In genomic region chr3:194874783-194875182, GRCh38 we compare ENCODE assay signal across 27 cellular contexts.
A peak's percentile ranks its signal among the peaks of the same experiment; 100 is the strongest.
DNase-seq lines count a peak whose midpoint lies in the region; ATAC-seq and TF ChIP-seq lines count a peak whose summit lies in the region.
"Had no signal": no experiment of that assay in that cellular context is flagged by ENCODE, and none has a peak within 500 bp of the region (broad histone marks: within the 10 kb centered on the region; RNA-seq: fewer than 3 reads in every experiment).

No MANE protein-coding gene starts in this region.

- no peak overlapping the region for H3K27ac ChIP-seq in right atrium auricular region
- no peak overlapping the region for H3K27ac ChIP-seq in right cardiac atrium (ENCODE audit: low read length)
- H3K27ac ChIP-seq in vagina: no peak overlapping the region
- H3K27ac ChIP-seq: A549, SJCRH30 had no signal

- DNase-seq in right atrium auricular region (ENCODE audit: low spot score) (peak; percentile 34), right cardiac atrium (no peak), mesenteric fat pad (ENCODE audit: low spot score) (peak; percentile 37), vagina (ENCODE audit: extremely low spot score in 2 of 2) (peak; percentile 43 to 69), G401 (ENCODE audit: low spot score) (no peak)
- DNase-seq in effector CD8-positive, alpha-beta T cell (lab: John Stamatoyannopoulos, UW): no peak
- DNase-seq: AML-193; Caco-2; CD8-positive, alpha-beta T cell; GDM1; GOT3; HCEC 1CT; MG63; NCI-H1694; NCI-H2029 treated with DMSO at 0.1 percent for 48 hours; NCI-H446 treated with DMSO at 0.1 percent for 48 hours; NCI-H526; NCI-H82; NK-92 treated with Interleukin-12 subunit alpha and Interleukin-12 subunit beta, amount 100 ng/mL, for 24 hours; PC-3; SJCRH30 had no signal

- H3K4me3 Mint-ChIP-seq in dendritic cell treated with granulocyte-macrophage colony-stimulating factor and Interleukin-4, amounts not matched to agents 40 ng/mL and 50 ng/mL, for 4 days: no peak overlapping the region
- H3K4me3 Mint-ChIP-seq: CD8-positive, alpha-beta T cell had no signal

- H3K4me3 ChIP-seq in right atrium auricular region (no peak overlapping the region), right cardiac atrium (ENCODE audit: low read length) (no peak overlapping the region), vagina (no peak overlapping the region)
- H3K4me3 ChIP-seq: A549, GM12878, MG63, SJCRH30 had no signal

- TF ChIP-seq CTCF in right atrium auricular region (IDR thresholded peaks at IDR 0.05): no peak
- no peak for TF ChIP-seq CTCF in vagina (IDR thresholded peaks at IDR 0.05)

- H3K27me3 ChIP-seq in right atrium auricular region (no peaks in the 10 kb centered on the region), right cardiac atrium (ENCODE audit: control insufficient read depth, insufficient read depth) (no peaks in the 10 kb centered on the region), vagina (no peaks in the 10 kb centered on the region)
- H3K27me3 ChIP-seq: MG63 had no signal

- 94% methylated on average over 9 of the region's 9 CpGs for WGBS in right cardiac atrium

- no peaks in the 10 kb centered on the region for H3K9me3 Mint-ChIP-seq in dendritic cell treated with granulocyte-macrophage colony-stimulating factor and Interleukin-4, amounts not matched to agents 40 ng/mL and 50 ng/mL, for 4 days
- H3K9me3 Mint-ChIP-seq: CD8-positive, alpha-beta T cell had no signal

- peaks cover 0 to 4% of the 10 kb centered on the region in 2 donors for H3K9me3 ChIP-seq in right atrium auricular region
- no peaks in the 10 kb centered on the region for H3K9me3 ChIP-seq in right cardiac atrium (ENCODE audit: control insufficient read depth, low read length)
- no peaks in the 10 kb centered on the region for H3K9me3 ChIP-seq in vagina
- H3K9me3 ChIP-seq: Caco-2, SJCRH30 had no signal

- peaks cover 0 to 57% of the 10 kb centered on the region in 2 donors for H3K4me1 ChIP-seq in right atrium auricular region
- peaks cover 13% of the 10 kb centered on the region for H3K4me1 ChIP-seq in right cardiac atrium (ENCODE audit: control insufficient read depth, insufficient read depth, low read length)
- peaks cover 80% of the 10 kb centered on the region for H3K4me1 ChIP-seq in vagina

- in situ Hi-C loops in G401 (cut with HindIII; ENCODE audit: low sequenced_read_pairs): no loop called here

- ATAC-seq in right cardiac atrium: no peak
- no peak for ATAC-seq in HG03097 (IDR thresholded peaks at IDR 0.05; ENCODE audit: low FRiP score, unreplicated experiment)
- ATAC-seq: A549; CD8-positive, alpha-beta T cell; GM12878; PC-3; Right ventricle myocardium inferior; SK-N-SH treated with all-trans-retinoic acid at 6 μM for 48 hours had no signal

- H3K36me3 Mint-ChIP-seq in dendritic cell treated with granulocyte-macrophage colony-stimulating factor and Interleukin-4, amounts not matched to agents 40 ng/mL and 50 ng/mL, for 4 days (ENCODE audit: low read depth): no peaks in the 10 kb centered on the region
- H3K36me3 Mint-ChIP-seq: CD8-positive, alpha-beta T cell had no signal

- intact Hi-C loops in right cardiac atrium (cut with DNase I) (loop anchor here in 1 of 4 donors (10.0 kb wide), 1 partner anchor 190 kb away; the partner anchor contains the start of gene FAM43A), vagina (cut with DNase I) (no loop called here)
- intact Hi-C loops in dendritic cell treated with granulocyte-macrophage colony-stimulating factor and Interleukin-4, amounts not matched to agents 40 ng/mL and 50 ng/mL, for 4 days (cut with micrococcal nuclease): no loop called here

- H3K36me3 ChIP-seq in right atrium auricular region (no peaks in the 10 kb centered on the region), vagina (no peaks in the 10 kb centered on the region)
- H3K36me3 ChIP-seq: MG63, SJCRH30 had no signal

- TF ChIP-seq POLR2A in vagina (IDR thresholded peaks at IDR 0.05): no peak

- peaks cover 63% of the 10 kb centered on the region for H3K4me1 Mint-ChIP-seq in dendritic cell treated with granulocyte-macrophage colony-stimulating factor and Interleukin-4, amounts not matched to agents 40 ng/mL and 50 ng/mL, for 4 days (ENCODE audit: low read depth)

- peak overlapping the region; percentile 22 for H3K27ac Mint-ChIP-seq in dendritic cell treated with granulocyte-macrophage colony-stimulating factor and Interleukin-4, amounts not matched to agents 40 ng/mL and 50 ng/mL, for 4 days
- H3K27ac Mint-ChIP-seq: CD8-positive, alpha-beta T cell had no signal

- peaks cover 2% of the 10 kb centered on the region for H3K27me3 Mint-ChIP-seq in dendritic cell treated with granulocyte-macrophage colony-stimulating factor and Interleukin-4, amounts not matched to agents 40 ng/mL and 50 ng/mL, for 4 days

Comparison
In these comparisons a context has a peak if more than half of its experiments do, and no peak if none do; other contexts are left out.
1. DNase-seq: peak in right atrium auricular region (single experiment), mesenteric fat pad (single experiment) and vagina (2 of 2); none in right cardiac atrium (0 of 3), effector CD8-positive, alpha-beta T cell (single experiment) and G401 (single experiment).